ENCODE assay signal across 1 cellular context in genomic region chr16:83952940-83953795, GRCh38.
TF ChIP-seq lines count a peak whose summit lies in the region.

Gene OSGIN1 (plus strand): TSS chr16:83953240. CDS start chr16:83957672, 4,432 bp downstream.

TF ChIP-seq in K562, 482 proteins besides CTCF, POLR2A, EP300 and RAD21 (continued from another document and continues in another):
- TF ChIP-seq ZFP36 (IDR thresholded peaks at IDR 0.05; ENCODE audit: low read depth, low read length, partially characterized antibody) = no peak
- peak; percentile 3 for TF ChIP-seq PHF20 (IDR thresholded peaks at IDR 0.05; ENCODE audit: partially characterized antibody)
- no peak for TF ChIP-seq TRIM25 (IDR thresholded peaks at IDR 0.05; ENCODE audit: borderline replicate concordance)
- no peak for TF ChIP-seq PYGO2 (tag; IDR thresholded peaks at IDR 0.05)
- no peak for TF ChIP-seq STAT6 (CRISPR knock-in tag; IDR thresholded peaks at IDR 0.05)
- TF ChIP-seq FOXJ2 (tag; IDR thresholded peaks at IDR 0.05) = 0 out of 2 replicates have a peak, but pooled peaks have one; percentile 18
- TF ChIP-seq ZNF518B (CRISPR knock-in tag; IDR thresholded peaks at IDR 0.05) = no peak
- TF ChIP-seq ZNF79 (CRISPR knock-in tag; IDR thresholded peaks at IDR 0.05; ENCODE audit: low read depth) = no peak
- no peak for TF ChIP-seq PHB2 (IDR thresholded peaks at IDR 0.05; ENCODE audit: low read depth)
- TF ChIP-seq ZNF354B (CRISPR knock-in tag; IDR thresholded peaks at IDR 0.05) = no peak
- peak; percentile 96 for TF ChIP-seq ZNF316 (IDR thresholded peaks at IDR 0.05)
- TF ChIP-seq DPF2 (IDR thresholded peaks at IDR 0.05) = peak; percentile 71
- TF ChIP-seq ZNF239 (CRISPR knock-in tag; IDR thresholded peaks at IDR 0.05) = no peak
- no peak for TF ChIP-seq TCF3 (CRISPR knock-in tag; IDR thresholded peaks at IDR 0.05)
- peak; percentile 63; the same call in 1 of the 2 replicates for TF ChIP-seq AFF4 (CRISPR knock-in tag; IDR thresholded peaks at IDR 0.05)
- TF ChIP-seq NR0B1 (IDR thresholded peaks at IDR 0.05; ENCODE audit: partially characterized antibody) = no peak
- no peak; the same call in 1 of the 2 replicates for TF ChIP-seq ETS1 (conservative IDR thresholded peaks at IDR 0.05; ENCODE audit: control insufficient read depth, low read depth, low read length)
- TF ChIP-seq HDAC8 (tag; IDR thresholded peaks at IDR 0.05) = no peak; the same call in 1 of the 2 replicates
- no peak for TF ChIP-seq CHAMP1 (IDR thresholded peaks at IDR 0.05)
- TF ChIP-seq HDAC3 (IDR thresholded peaks at IDR 0.05; ENCODE audit: borderline replicate concordance, partially characterized antibody) = no peak
- TF ChIP-seq GMEB1 (CRISPR knock-in tag; IDR thresholded peaks at IDR 0.05) = no peak
- TF ChIP-seq FOSL1 (tag; conservative IDR thresholded peaks at IDR 0.05) = peak; percentile 93
- TF ChIP-seq ZNF41 (CRISPR knock-in tag; conservative IDR thresholded peaks at IDR 0.05) = no peak
- TF ChIP-seq ATF7 (IDR thresholded peaks at IDR 0.05) = peak; percentile 75
- no peak for TF ChIP-seq ZNF512 (tag; IDR thresholded peaks at IDR 0.05)
- no peak for TF ChIP-seq ASH1L (IDR thresholded peaks at IDR 0.05; ENCODE audit: borderline replicate concordance, low read depth, partially characterized antibody)
- no peak for TF ChIP-seq ARNT (IDR thresholded peaks at IDR 0.05)
- peak; percentile 76 for TF ChIP-seq ARID1B (IDR thresholded peaks at IDR 0.05)
- peak; percentile 83 for TF ChIP-seq TBP (optimal IDR thresholded peaks at IDR 0.05; ENCODE audit: low read depth, low read length)
- peak; percentile 91 for TF ChIP-seq TOE1 (IDR thresholded peaks at IDR 0.05; ENCODE audit: borderline replicate concordance)
- TF ChIP-seq TOE1 (CRISPR knock-in tag; IDR thresholded peaks at IDR 0.05; ENCODE audit: borderline replicate concordance, low read depth) = no peak
- TF ChIP-seq GATAD2A (IDR thresholded peaks at IDR 0.05) = no peak
- no peak for TF ChIP-seq ZNF511 (CRISPR knock-in tag; IDR thresholded peaks at IDR 0.05)
- peak; percentile 43; the same call in 1 of the 2 replicates for TF ChIP-seq CREB3L1 (IDR thresholded peaks at IDR 0.05; ENCODE audit: borderline replicate concordance, low read depth)
- peak; percentile 68 for TF ChIP-seq NEUROD1 (IDR thresholded peaks at IDR 0.05; ENCODE audit: borderline replicate concordance, low read depth, low read length, partially characterized antibody)
- 0 out of 2 replicates have a peak, but pooled peaks have one; percentile 43 for TF ChIP-seq TAF7 (tag; IDR thresholded peaks at IDR 0.05)
